8 cellular contexts compared by ENCODE assay signal in genomic region chr14:76352639-76353281, GRCh38. TPM values are rescaled to one million over a fixed set of nuclear protein-coding genes. Genes with fewer than 3 reads are reported as not detected.
DNase-seq lines count a peak whose midpoint lies in the region; ATAC-seq and TF ChIP-seq lines count a peak whose summit lies in the region.

No MANE protein-coding gene starts in this region.

- CTCF ChIA-PET in activated CD8-positive, alpha-beta memory T cell treated with anti-CD3 and anti-CD28 coated beads, Interleukin-2, amount 10 ng/mL, durations not matched to agents 7 days and 5 days (lab: Charles Lee), result interaction anchor here (0.6 to 7.4 kb wide), 12 partner anchors 10 to 643 kb away, joined by 3 to 82 read pairs (median 4); partner anchors contain the start of gene IFT43

- intact Hi-C loops in natural killer cell (cut with micrococcal nuclease), result loop anchor here (1.0 kb wide), 1 partner anchor 301 kb away; no protein-coding TSS in a partner anchor

- peaks cover 4% of the 10 kb centered on the region for H3K4me1 Mint-ChIP-seq in activated CD8-positive, alpha-beta memory T cell treated with anti-CD3 and anti-CD28 coated beads, Interleukin-2, amount 10 ng/mL, durations not matched to agents 7 days and 5 days
- H3K4me1 Mint-ChIP-seq in natural killer cell, result peaks cover 0 to 6% of the 10 kb centered on the region in 2 donors

- no peaks in the 10 kb centered on the region for H3K36me3 Mint-ChIP-seq in activated CD8-positive, alpha-beta memory T cell treated with anti-CD3 and anti-CD28 coated beads, Interleukin-2, amount 10 ng/mL, durations not matched to agents 7 days and 5 days
- H3K36me3 Mint-ChIP-seq in natural killer cell, result no peaks in the 10 kb centered on the region

- H3K27ac Mint-ChIP-seq in activated CD8-positive, alpha-beta memory T cell treated with anti-CD3 and anti-CD28 coated beads, Interleukin-2, amount 10 ng/mL, durations not matched to agents 7 days and 5 days, result no peak overlapping the region
- no peak overlapping the region for H3K27ac Mint-ChIP-seq in natural killer cell

- no peak overlapping the region for H3K4me3 Mint-ChIP-seq in activated CD8-positive, alpha-beta memory T cell treated with anti-CD3 and anti-CD28 coated beads, Interleukin-2, amount 10 ng/mL, durations not matched to agents 7 days and 5 days
- H3K4me3 Mint-ChIP-seq in natural killer cell, result no peak overlapping the region

- H3K9me3 Mint-ChIP-seq in activated CD8-positive, alpha-beta memory T cell treated with anti-CD3 and anti-CD28 coated beads, Interleukin-2, amount 10 ng/mL, durations not matched to agents 7 days and 5 days (ENCODE audit: low read depth), result no peaks in the 10 kb centered on the region
- H3K9me3 Mint-ChIP-seq in natural killer cell, result no peaks in the 10 kb centered on the region

- H3K27me3 Mint-ChIP-seq in activated CD8-positive, alpha-beta memory T cell treated with anti-CD3 and anti-CD28 coated beads, Interleukin-2, amount 10 ng/mL, durations not matched to agents 7 days and 5 days, result peaks cover 28% of the 10 kb centered on the region
- peaks cover 15 to 24% of the 10 kb centered on the region in 2 donors for H3K27me3 Mint-ChIP-seq in natural killer cell (ENCODE audit: low read depth in 2 of 2)

- peak; percentile 57 for DNase-seq in Ammon's horn (ENCODE audit: low spot score)
- peak; percentile 9 to 74 for DNase-seq in NCI-H526 (lab: John Stamatoyannopoulos, UW)
- DNase-seq in activated CD8-positive, alpha-beta memory T cell treated with anti-CD3 and anti-CD28 coated beads, Interleukin-2, amount 10 ng/mL, durations not matched to agents 7 days and 5 days, result peak; percentile 56
- peak; percentile 42 for DNase-seq in natural killer cell
- DNase-seq in superior temporal gyrus (ENCODE audit: extremely low spot score), result peak; percentile 56

- ATAC-seq in GM21529 (IDR thresholded peaks at IDR 0.05; ENCODE audit: unreplicated experiment) (peak; percentile 45), esophagus mucosa (peak; percentile 56), natural killer cell (peak; percentile 47 to 80 (median 52)), GM18867 (IDR thresholded peaks at IDR 0.05; ENCODE audit: unreplicated experiment) (no peak)
- peak; percentile 81 for ATAC-seq in activated CD8-positive, alpha-beta memory T cell treated with anti-CD3 and anti-CD28 coated beads, Interleukin-2, amount 10 ng/mL, durations not matched to agents 7 days and 5 days

- TF ChIP-seq CTCF in natural killer cell (IDR thresholded peaks at IDR 0.05), result peak; percentile 71

RNA-seq across cellular contexts. Expression of gene ESRRB, which starts 23.2 kb away (rescaled TPM):
- not detected for total RNA-seq in activated CD8-positive, alpha-beta memory T cell treated with anti-CD3 and anti-CD28 coated beads, Interleukin-2, amount 10 ng/mL, durations not matched to agents 7 days and 5 days
- total RNA-seq in esophagus mucosa (0.12 TPM), natural killer cell (1 to 10 TPM in 1 of 3 donors, under 1 TPM in 1, not detected in 1; 0.45 to 1.3 TPM)
